ENCODE assay signal across 19 cellular contexts in the genomic region with DNA sequence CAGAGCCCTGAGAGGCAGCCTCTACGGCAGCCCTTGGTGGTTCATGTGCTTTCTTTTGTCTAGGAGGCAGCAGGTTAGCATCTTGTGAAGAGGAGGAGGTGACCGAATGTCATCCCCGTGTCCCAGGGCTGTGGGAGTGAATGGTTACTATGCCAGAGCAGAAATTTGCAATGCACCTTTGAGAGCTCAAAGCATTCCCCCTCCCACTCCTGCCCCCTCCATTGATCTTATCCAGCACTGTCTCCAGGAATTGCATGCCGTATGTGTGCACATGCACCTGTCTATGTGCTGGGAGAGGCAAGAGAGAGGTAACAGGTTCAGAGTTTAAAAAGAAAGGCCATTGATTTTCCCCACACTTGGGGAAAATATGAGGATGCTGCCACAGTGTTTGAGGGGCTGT.
"Had no signal": no experiment of that assay in that cellular context is flagged by ENCODE, and none has a peak within 500 bp of the region (broad histone marks: within the 10 kb centered on the region; RNA-seq: fewer than 3 reads in every experiment).

No MANE protein-coding gene starts in this region.

- H3K4me3 ChIP-seq: colonic mucosa, esophagus squamous epithelium, gastroesophageal sphincter, heart left ventricle, hepatocyte, left lung, lower lobe of right lung had no signal

- H3K79me2 ChIP-seq: hepatocyte had no signal

- ATAC-seq: effector memory CD8-positive, alpha-beta T cell; esophagus mucosa; gastroesophageal sphincter; heart left ventricle; left cardiac atrium; left lung; left ventricle myocardium superior; lower lobe of right lung; naive thymus-derived CD4-positive, alpha-beta T cell had no signal

- DNase-seq: colonic mucosa; cortex of kidney; effector CD8-positive, alpha-beta T cell; effector memory CD8-positive, alpha-beta T cell; endodermal cell; esophagus squamous epithelium; heart left ventricle; left cardiac atrium; left lung; left ventricle myocardium superior; lower lobe of right lung; mesenchymal stem cell; naive thymus-derived CD4-positive, alpha-beta T cell had no signal

- H3K4me2 ChIP-seq: hepatocyte had no signal

- H3K27me3 Mint-ChIP-seq: dendritic cell treated with granulocyte-macrophage colony-stimulating factor and Interleukin-4, amounts not matched to agents 40 ng/mL and 50 ng/mL, for 4 days had no signal

- H3K27ac ChIP-seq: colonic mucosa, epithelial cell of prostate, esophagus squamous epithelium, gastroesophageal sphincter, heart left ventricle, hepatocyte, left lung, lower lobe of right lung had no signal

- H3K4me3 Mint-ChIP-seq: dendritic cell treated with granulocyte-macrophage colony-stimulating factor and Interleukin-4, amounts not matched to agents 40 ng/mL and 50 ng/mL, for 4 days; effector memory CD8-positive, alpha-beta T cell; endodermal cell; mesothelial cell of epicardium; naive thymus-derived CD4-positive, alpha-beta T cell had no signal

- H3K9me3 Mint-ChIP-seq: dendritic cell treated with granulocyte-macrophage colony-stimulating factor and Interleukin-4, amounts not matched to agents 40 ng/mL and 50 ng/mL, for 4 days; effector memory CD8-positive, alpha-beta T cell; endodermal cell; mesothelial cell of epicardium had no signal

- H3K4me1 ChIP-seq: colonic mucosa, gastroesophageal sphincter, heart left ventricle, left lung, lower lobe of right lung had no signal

- H3K36me3 ChIP-seq: colonic mucosa, esophagus squamous epithelium, gastroesophageal sphincter, heart left ventricle, left lung, lower lobe of right lung had no signal

- H3K36me3 Mint-ChIP-seq: mesothelial cell of epicardium; naive thymus-derived CD4-positive, alpha-beta T cell had no signal

- H3K27me3 ChIP-seq: colonic mucosa, esophagus squamous epithelium, gastroesophageal sphincter, heart left ventricle, hepatocyte, left lung had no signal

- H3K9me3 ChIP-seq: colonic mucosa, esophagus squamous epithelium, gastroesophageal sphincter, heart left ventricle, left lung, lower lobe of right lung had no signal

- H2AFZ ChIP-seq: hepatocyte had no signal

- H3K27ac Mint-ChIP-seq: dendritic cell treated with granulocyte-macrophage colony-stimulating factor and Interleukin-4, amounts not matched to agents 40 ng/mL and 50 ng/mL, for 4 days; effector memory CD8-positive, alpha-beta T cell; endodermal cell; mesothelial cell of epicardium; naive thymus-derived CD4-positive, alpha-beta T cell had no signal
